8 cellular contexts compared by ENCODE assay signal in genomic region chr17:77281024-77281903, GRCh38.
DNase-seq lines count a peak whose midpoint lies in the region; ATAC-seq and TF ChIP-seq lines count a peak whose summit lies in the region.

No MANE protein-coding gene starts in this region.

- H3K27ac Mint-ChIP-seq in GM23338: no peak overlapping the region

- DNase-seq in G401 (ENCODE audit: low spot score): peak; percentile 79
- peak; percentile 80 for DNase-seq in GM23338 (ENCODE audit: low spot score)
- DNase-seq in NCI-H1105 (lab: John Stamatoyannopoulos, UW): peak; percentile 62
- DNase-seq in mammary epithelial cell: peak; percentile 66
- peak; percentile 77 for DNase-seq in kidney tubule cell (ENCODE audit: low spot score)
- DNase-seq in stimulated activated CD4-positive, alpha-beta T cell treated with anti-CD3 and anti-CD28 coated beads, Interleukin-4, amount 100 ng/mL, for 1 hour: peak; percentile 62
- DNase-seq in H4 (ENCODE audit: low spot score): no peak

- no peaks in the 10 kb centered on the region for H3K9me3 Mint-ChIP-seq in GM23338

- BruUV-seq in mammary epithelial cell (replicated peaks; lab: Mats Ljungman, UMichigan): no TSS peak

- H4K20me1 ChIP-seq in GM23338 (replicated peaks; ENCODE audit: insufficient read depth): no peaks in the 10 kb centered on the region; the same call in 1 of the 2 replicates
- no peaks in the 10 kb centered on the region for H4K20me1 ChIP-seq in mammary epithelial cell (ENCODE audit: insufficient read depth, low read length)

- peak overlapping the region; percentile 88 for H3K4me3 Mint-ChIP-seq in GM23338

- H3K79me2 ChIP-seq in GM23338 (replicated peaks; ENCODE audit: insufficient read depth): peaks cover 31% of the 10 kb centered on the region
- peaks cover 39% of the 10 kb centered on the region for H3K79me2 ChIP-seq in mammary epithelial cell (ENCODE audit: insufficient read depth, low read length)

- H3K9ac ChIP-seq in mammary epithelial cell (ENCODE audit: insufficient read depth, low read length): peak overlapping the region; percentile 93

- CTCF ChIA-PET in mammary epithelial cell (lab: Charles Lee; ENCODE audit: low non-redundant PET): interaction anchor here (0.7 kb wide), 1 partner anchor 26 kb away, joined by 3 read pairs; no protein-coding TSS in a partner anchor

- peaks cover 36% of the 10 kb centered on the region for H3K4me1 Mint-ChIP-seq in GM23338

- dilution Hi-C loops in mammary epithelial cell (cut with HindIII; ENCODE audit: low sequenced_read_pairs): no loop called here

- H3K4me2 ChIP-seq in GM23338 (peak overlapping the region; percentile 95), mammary epithelial cell (ENCODE audit: insufficient read depth, low read depth, low read length) (peak overlapping the region; percentile 88)

- intact Hi-C loops in mammary epithelial cell (cut with micrococcal nuclease): loop anchor here (2.0 kb wide), 1 partner anchor 146 kb away; no protein-coding TSS in a partner anchor

- H3F3A ChIP-seq in GM23338 (replicated peaks; ENCODE audit: low read depth): peaks cover 6% of the 10 kb centered on the region

- H3K36me3 Mint-ChIP-seq in GM23338 (ENCODE audit: low read depth): peaks cover 6% of the 10 kb centered on the region; the same call in 1 of the 3 replicates

- in situ Hi-C loops in G401 (cut with HindIII; ENCODE audit: low sequenced_read_pairs) (no loop called here), mammary epithelial cell (cut with MboI; ENCODE audit: low sequenced_read_pairs in 2 of 2) (no loop called here)

- H3K36me3 ChIP-seq in GM23338 (ENCODE audit: insufficient read depth): no peaks in the 10 kb centered on the region
- H3K36me3 ChIP-seq in mammary epithelial cell (ENCODE audit: insufficient read depth, low read length): peaks cover 2% of the 10 kb centered on the region

- peak; percentile 72 for ATAC-seq in GM23338

- WGBS in mammary epithelial cell (ENCODE audit: low coverage, missing lambda C conversion rate): 2% methylated on average over 8 of the region's 98 CpGs

- peak overlapping the region; percentile 90; the same call in 1 of the 2 replicates for H2AFZ ChIP-seq in GM23338
- peak overlapping the region; percentile 24 for H2AFZ ChIP-seq in mammary epithelial cell (ENCODE audit: low read depth, low read length)

- H3K4me1 ChIP-seq in GM23338 (ENCODE audit: insufficient read depth) (peaks cover 31% of the 10 kb centered on the region), mammary epithelial cell (ENCODE audit: insufficient read depth, low read length) (peaks cover 43% of the 10 kb centered on the region)

- no peaks in the 10 kb centered on the region for H3K9me3 ChIP-seq in mammary epithelial cell (replicated peaks; ENCODE audit: insufficient read depth, low read length)

- TF ChIP-seq CTCF in GM23338 (conservative IDR thresholded peaks at IDR 0.05; ENCODE audit: low read depth in 2 of 2) (peak in 1 of 2 experiments; percentile 68; a peak in 2 of 4 replicates), VCaP (conservative IDR thresholded peaks at IDR 0.05) (peak; percentile 86), mammary epithelial cell (conservative IDR thresholded peaks at IDR 0.05 in 1 of 2, IDR thresholded peaks at IDR 0.05 in 1 of 2; ENCODE audit: extremely low read depth in 1 of 2, insufficient read depth in 1 of 2, low read depth in 1 of 2, low read length in 2 of 2) (peak; percentile 19 to 34)

- H3K27me3 Mint-ChIP-seq in GM23338 (ENCODE audit: insufficient read depth, low read depth, poor library complexity): peaks cover 23% of the 10 kb centered on the region

- no peaks in the 10 kb centered on the region for H3K9me2 ChIP-seq in GM23338 (ENCODE audit: insufficient read depth)

- H3K4me3 ChIP-seq in GM23338: peak overlapping the region; percentile 88
- H3K4me3 ChIP-seq in mammary epithelial cell (replicated peaks in 1 of 3; ENCODE audit: insufficient read depth in 1 of 3, low read depth in 2 of 3, low read length in 3 of 3): peak overlapping the region; percentile 84 to 95 (median 87)

- H3K27ac ChIP-seq in GM23338 (ENCODE audit: low read depth): no peak overlapping the region
- H3K27ac ChIP-seq in VCaP: peak overlapping the region; percentile 100
- peak overlapping the region; percentile 96 for H3K27ac ChIP-seq in mammary epithelial cell (ENCODE audit: insufficient read depth, low read depth, low read length)

- H3K27me3 ChIP-seq in GM23338 (ENCODE audit: insufficient read depth): peaks cover 25% of the 10 kb centered on the region
- no peaks in the 10 kb centered on the region for H3K27me3 ChIP-seq in mammary epithelial cell (ENCODE audit: insufficient read depth, low read length)

TF ChIP-seq in GM23338, 12 proteins besides CTCF, POLR2A, EP300 and RAD21:
- TF ChIP-seq CREB1 (CRISPR knock-in tag; IDR thresholded peaks at IDR 0.05; ENCODE audit: low read depth): no peak
- TF ChIP-seq REST (IDR thresholded peaks at IDR 0.05; ENCODE audit: unreplicated experiment): no peak
- TF ChIP-seq ZNF331 (CRISPR knock-in tag; IDR thresholded peaks at IDR 0.05; ENCODE audit: low read depth): no peak
- peak; percentile 74 for TF ChIP-seq POLR2AphosphoS5 (IDR thresholded peaks at IDR 0.05; ENCODE audit: low read depth)
- TF ChIP-seq EZH2phosphoT487 (IDR thresholded peaks at IDR 0.05; ENCODE audit: unreplicated experiment): no peak
- TF ChIP-seq ETS1 (IDR thresholded peaks at IDR 0.05): no peak
